Comparison of ENCODE assay signal across 1 cellular context in the genomic region with DNA sequence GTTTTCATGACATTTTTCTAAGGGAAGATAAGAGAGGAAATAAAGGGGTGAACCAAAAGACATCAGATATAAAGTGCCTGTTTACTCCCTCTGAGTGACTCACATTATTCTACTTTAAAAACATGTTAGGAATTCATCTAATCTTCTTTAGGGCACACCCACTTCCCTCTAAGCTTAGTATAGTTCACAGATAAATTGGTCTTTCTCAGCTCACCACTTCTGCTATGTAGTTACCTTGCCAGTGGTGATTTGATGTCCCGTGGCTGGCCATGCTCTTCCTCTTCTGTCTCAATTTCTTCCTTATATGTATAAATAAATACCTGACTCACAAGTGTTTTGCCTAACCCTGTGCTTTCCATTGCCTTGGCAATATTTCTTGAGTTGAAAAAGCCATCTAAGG.
TF ChIP-seq lines count a peak whose summit lies in the region.

No MANE protein-coding gene starts in this region.

TF ChIP-seq in K562, 482 proteins besides CTCF, POLR2A, EP300 and RAD21 (continued from another document and continues in another):
- TF ChIP-seq AFF1 (IDR thresholded peaks at IDR 0.05; ENCODE audit: low read depth in 1 of 2, partially characterized antibody in 2 of 2) (no peak), RBM17 (IDR thresholded peaks at IDR 0.05; ENCODE audit: borderline replicate concordance, low read depth, low read length) (no peak), HCFC1 (IDR thresholded peaks at IDR 0.05; ENCODE audit: low read depth, low read length) (no peak), ZNF407 (IDR thresholded peaks at IDR 0.05; ENCODE audit: low read depth) (no peak), RCOR1 (IDR thresholded peaks at IDR 0.05; ENCODE audit: borderline replicate concordance in 1 of 2, low read depth in 2 of 2, low read length in 2 of 2) (peak in 1 of 2 experiments; percentile 73; a peak in 1 of 4 replicates), ARID1B (IDR thresholded peaks at IDR 0.05) (peak; percentile 80), KDM4B (IDR thresholded peaks at IDR 0.05; ENCODE audit: borderline replicate concordance in 2 of 2, low read depth in 1 of 2) (no peak), RFX7 (CRISPR knock-in tag; IDR thresholded peaks at IDR 0.05) (no peak), RBM25 (IDR thresholded peaks at IDR 0.05; ENCODE audit: low read depth, low read length, severe bottlenecking) (no peak), PBX2 (CRISPR knock-in tag; IDR thresholded peaks at IDR 0.05; ENCODE audit: low read depth) (no peak), PBX2 (tag; conservative IDR thresholded peaks at IDR 0.05; ENCODE audit: low read depth) (no peak), FOSL1 (tag; conservative IDR thresholded peaks at IDR 0.05) (peak; percentile 92), ZNF165 (CRISPR knock-in tag; IDR thresholded peaks at IDR 0.05; ENCODE audit: borderline replicate concordance) (no peak), ATF7 (IDR thresholded peaks at IDR 0.05) (peak; percentile 15; the same call in 1 of the 2 replicates), NCOR1 (IDR thresholded peaks at IDR 0.05) (peak; percentile 41; the same call in 1 of the 2 replicates), CBX8 (IDR thresholded peaks at IDR 0.05; ENCODE audit: borderline replicate concordance, extremely low read depth, low read depth, low read length, poor library complexity, severe bottlenecking) (no peak), HMGN3 (IDR thresholded peaks at IDR 0.05; ENCODE audit: borderline replicate concordance, extremely low read depth, insufficient read length, low read depth, low read length) (peak; percentile 65), ZNF644 (tag; IDR thresholded peaks at IDR 0.05; ENCODE audit: low read depth) (no peak), MTA1 (IDR thresholded peaks at IDR 0.05; ENCODE audit: borderline replicate concordance) (0 out of 2 replicates have a peak, but pooled peaks have one; percentile 20), NEUROD1 (IDR thresholded peaks at IDR 0.05; ENCODE audit: borderline replicate concordance, low read depth, low read length, partially characterized antibody) (no peak), ZNF121 (CRISPR knock-in tag; conservative IDR thresholded peaks at IDR 0.05) (no peak), TAF1 (IDR thresholded peaks at IDR 0.05; ENCODE audit: control insufficient read depth, extremely low read depth, insufficient read depth, low read length, severe bottlenecking) (no peak), MED1 (CRISPR knock-in tag; IDR thresholded peaks at IDR 0.05; ENCODE audit: borderline replicate concordance) (no peak), ZNF584 (CRISPR knock-in tag; IDR thresholded peaks at IDR 0.05; ENCODE audit: low read depth) (no peak), ZNF764 (CRISPR knock-in tag; IDR thresholded peaks at IDR 0.05; ENCODE audit: low read depth) (no peak), POLR3G (IDR thresholded peaks at IDR 0.05; ENCODE audit: extremely low read depth, insufficient read length, insufficient replicate concordance) (no peak), ZNF224 (CRISPR knock-in tag; IDR thresholded peaks at IDR 0.05) (no peak), HNRNPUL1 (IDR thresholded peaks at IDR 0.05; ENCODE audit: low read length) (no peak), PTRF (tag; IDR thresholded peaks at IDR 0.05) (no peak), FOXK2 (conservative IDR thresholded peaks at IDR 0.05 in 1 of 2, IDR thresholded peaks at IDR 0.05 in 1 of 2; ENCODE audit: low read depth in 2 of 2) (peak; percentile 49 to 54; a peak in 2 of 4 replicates), GATAD2B (IDR thresholded peaks at IDR 0.05; ENCODE audit: borderline replicate concordance) (0 out of 2 replicates have a peak, but pooled peaks have one; percentile 28), LEF1 (IDR thresholded peaks at IDR 0.05) (0 out of 2 replicates have a peak, but pooled peaks have one; percentile 37), NFE2 (IDR thresholded peaks at IDR 0.05; ENCODE audit: low read depth) (0 out of 2 replicates have a peak, but pooled peaks have one; percentile 12), ZNF274 (IDR thresholded peaks at IDR 0.05; ENCODE audit: borderline replicate concordance, low read depth, low read length) (no peak)
- TF ChIP-seq, protein P1, sequence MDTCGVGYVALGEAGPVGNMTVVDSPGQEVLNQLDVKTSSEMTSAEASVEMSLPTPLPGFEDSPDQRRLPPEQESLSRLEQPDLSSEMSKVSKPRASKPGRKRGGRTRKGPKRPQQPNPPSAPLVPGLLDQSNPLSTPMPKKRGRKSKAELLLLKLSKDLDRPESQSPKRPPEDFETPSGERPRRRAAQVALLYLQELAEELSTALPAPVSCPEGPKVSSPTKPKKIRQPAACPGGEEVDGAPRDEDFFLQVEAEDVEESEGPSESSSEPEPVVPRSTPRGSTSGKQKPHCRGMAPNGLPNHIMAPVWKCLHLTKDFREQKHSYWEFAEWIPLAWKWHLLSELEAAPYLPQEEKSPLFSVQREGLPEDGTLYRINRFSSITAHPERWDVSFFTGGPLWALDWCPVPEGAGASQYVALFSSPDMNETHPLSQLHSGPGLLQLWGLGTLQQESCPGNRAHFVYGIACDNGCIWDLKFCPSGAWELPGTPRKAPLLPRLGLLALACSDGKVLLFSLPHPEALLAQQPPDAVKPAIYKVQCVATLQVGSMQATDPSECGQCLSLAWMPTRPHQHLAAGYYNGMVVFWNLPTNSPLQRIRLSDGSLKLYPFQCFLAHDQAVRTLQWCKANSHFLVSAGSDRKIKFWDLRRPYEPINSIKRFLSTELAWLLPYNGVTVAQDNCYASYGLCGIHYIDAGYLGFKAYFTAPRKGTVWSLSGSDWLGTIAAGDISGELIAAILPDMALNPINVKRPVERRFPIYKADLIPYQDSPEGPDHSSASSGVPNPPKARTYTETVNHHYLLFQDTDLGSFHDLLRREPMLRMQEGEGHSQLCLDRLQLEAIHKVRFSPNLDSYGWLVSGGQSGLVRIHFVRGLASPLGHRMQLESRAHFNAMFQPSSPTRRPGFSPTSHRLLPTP (IDR thresholded peaks at IDR 0.05; ENCODE audit: borderline replicate concordance, extremely low read depth, insufficient read length), result no peak
- TF ChIP-seq, protein P2, sequence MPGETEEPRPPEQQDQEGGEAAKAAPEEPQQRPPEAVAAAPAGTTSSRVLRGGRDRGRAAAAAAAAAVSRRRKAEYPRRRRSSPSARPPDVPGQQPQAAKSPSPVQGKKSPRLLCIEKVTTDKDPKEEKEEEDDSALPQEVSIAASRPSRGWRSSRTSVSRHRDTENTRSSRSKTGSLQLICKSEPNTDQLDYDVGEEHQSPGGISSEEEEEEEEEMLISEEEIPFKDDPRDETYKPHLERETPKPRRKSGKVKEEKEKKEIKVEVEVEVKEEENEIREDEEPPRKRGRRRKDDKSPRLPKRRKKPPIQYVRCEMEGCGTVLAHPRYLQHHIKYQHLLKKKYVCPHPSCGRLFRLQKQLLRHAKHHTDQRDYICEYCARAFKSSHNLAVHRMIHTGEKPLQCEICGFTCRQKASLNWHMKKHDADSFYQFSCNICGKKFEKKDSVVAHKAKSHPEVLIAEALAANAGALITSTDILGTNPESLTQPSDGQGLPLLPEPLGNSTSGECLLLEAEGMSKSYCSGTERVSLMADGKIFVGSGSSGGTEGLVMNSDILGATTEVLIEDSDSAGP (CRISPR knock-in tag; IDR thresholded peaks at IDR 0.05), result no peak
- TF ChIP-seq, protein P3, sequence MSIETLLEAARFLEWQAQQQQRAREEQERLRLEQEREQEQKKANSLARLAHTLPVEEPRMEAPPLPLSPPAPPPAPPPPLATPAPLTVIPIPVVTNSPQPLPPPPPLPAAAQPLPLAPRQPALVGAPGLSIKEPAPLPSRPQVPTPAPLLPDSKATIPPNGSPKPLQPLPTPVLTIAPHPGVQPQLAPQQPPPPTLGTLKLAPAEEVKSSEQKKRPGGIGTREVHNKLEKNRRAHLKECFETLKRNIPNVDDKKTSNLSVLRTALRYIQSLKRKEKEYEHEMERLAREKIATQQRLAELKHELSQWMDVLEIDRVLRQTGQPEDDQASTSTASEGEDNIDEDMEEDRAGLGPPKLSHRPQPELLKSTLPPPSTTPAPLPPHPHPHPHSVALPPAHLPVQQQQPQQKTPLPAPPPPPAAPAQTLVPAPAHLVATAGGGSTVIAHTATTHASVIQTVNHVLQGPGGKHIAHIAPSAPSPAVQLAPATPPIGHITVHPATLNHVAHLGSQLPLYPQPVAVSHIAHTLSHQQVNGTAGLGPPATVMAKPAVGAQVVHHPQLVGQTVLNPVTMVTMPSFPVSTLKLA (conservative IDR thresholded peaks at IDR 0.05), result no peak
